ENCODE assay signal across 26 cellular contexts in the genomic region with DNA sequence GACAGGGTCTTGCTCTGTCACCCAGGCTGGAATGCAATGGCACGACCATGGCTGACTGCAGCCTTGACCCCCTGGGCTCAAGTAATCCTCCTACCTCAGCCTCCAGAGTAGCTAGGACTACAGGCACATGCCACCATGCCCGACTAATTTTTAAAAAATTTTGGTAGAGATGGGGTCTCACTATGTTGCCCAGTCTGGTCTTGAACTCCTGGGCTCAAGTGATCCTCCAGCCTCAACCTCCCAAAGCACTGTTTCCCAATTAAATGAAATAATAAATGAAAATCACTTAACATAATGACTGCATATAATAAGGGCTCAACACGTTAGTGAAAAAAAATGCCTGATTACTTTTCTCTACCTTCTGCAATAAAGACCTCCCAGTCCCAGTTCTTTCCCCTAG.
"Had no signal": no experiment of that assay in that cellular context is flagged by ENCODE, and none has a peak within 500 bp of the region (broad histone marks: within the 10 kb centered on the region; RNA-seq: fewer than 3 reads in every experiment).

No MANE protein-coding gene starts in this region.

- H3K36me3 ChIP-seq: left ventricle myocardium inferior, pancreas, prostate gland, stomach, suprapubic skin, thoracic aorta, tibial artery, upper lobe of right lung had no signal

- ATAC-seq: naive thymus-derived CD8-positive, alpha-beta T cell; sciatic nerve; stimulated activated naive B cell treated with anti-CD40 and anti-IgM and Interleukin-4, amounts not matched to agents 10 μg/mL and 1 μg/mL and 100 μg/mL, for 72 hours; upper lobe of right lung had no signal

- H3K4me1 Mint-ChIP-seq: neural crest cell had no signal

- H3K27ac Mint-ChIP-seq: memory B cell, nephron had no signal

- H3K9me3 ChIP-seq: left ventricle myocardium inferior, pancreas, prostate gland, stomach, suprapubic skin, thoracic aorta, tibial artery, upper lobe of right lung had no signal

- H3K36me3 Mint-ChIP-seq: memory B cell had no signal

- H3K4me3 ChIP-seq: hepatocyte, left ventricle myocardium inferior, lung, pancreas, prostate gland, skin epidermis, stomach, suprapubic skin, thoracic aorta, tibial artery, upper lobe of right lung had no signal

- DNase-seq: islet precursor cell; left ventricle myocardium inferior; naive thymus-derived CD8-positive, alpha-beta T cell; nucleus accumbens; pancreas; retina; right cardiac atrium; stimulated activated CD4-positive, alpha-beta T cell treated with anti-CD3 and anti-CD28 coated beads, Interleukin-12 subunit alpha, Interleukin-12 subunit beta, amount 100 ng/mL, for 4 hours; stimulated activated CD4-positive, alpha-beta T cell treated with anti-CD3 and anti-CD28 coated beads, Interleukin-15, amount 100 ng/mL, for 24 hours; stimulated activated CD4-positive, alpha-beta T cell treated with anti-CD3 and anti-CD28 coated beads, Interleukin-2, amount 100 ng/mL, for 24 hours; stimulated activated CD4-positive, alpha-beta T cell treated with anti-CD3 and anti-CD28 coated beads, Interleukin-4, amount 100 ng/mL, for 1 hour; stimulated activated naive B cell treated with anti-CD40 and anti-IgM and Interleukin-4, amounts not matched to agents 10 μg/mL and 1 μg/mL and 100 μg/mL, for 72 hours; stimulated activated naive CD8-positive, alpha-beta T cell treated with anti-CD3 and anti-CD28 coated beads, Interleukin-15, Interleukin-2, amounts not matched to agents 100 U/mL and 50 U/mL, for 24 hours; stomach; upper lobe of right lung had no signal

- H3K9me3 Mint-ChIP-seq: memory B cell; naive thymus-derived CD8-positive, alpha-beta T cell; neural crest cell had no signal

- H3K4me1 ChIP-seq: left ventricle myocardium inferior, prostate gland, suprapubic skin, tibial artery, upper lobe of right lung had no signal

- H3K27me3 Mint-ChIP-seq: memory B cell; naive thymus-derived CD8-positive, alpha-beta T cell; stimulated activated naive B cell treated with anti-CD40 and anti-IgM and Interleukin-4, amounts not matched to agents 10 μg/mL and 1 μg/mL and 100 μg/mL, for 72 hours had no signal

- H3K4me3 Mint-ChIP-seq: memory B cell; naive thymus-derived CD8-positive, alpha-beta T cell; nephron; neural crest cell; stimulated activated naive B cell treated with anti-CD40 and anti-IgM and Interleukin-4, amounts not matched to agents 10 μg/mL and 1 μg/mL and 100 μg/mL, for 72 hours had no signal

- H3K27ac ChIP-seq: left ventricle myocardium inferior, pancreas, prostate gland, stomach, suprapubic skin, thoracic aorta, tibial artery, upper lobe of right lung had no signal
